ENCODE assay signal across 20 cellular contexts in genomic region chr3:191382661-191383060, GRCh38. TPM values are rescaled to one million over a fixed set of nuclear protein-coding genes. Genes with fewer than 3 reads are reported as not detected.
DNase-seq lines count a peak whose midpoint lies in the region; ATAC-seq lines count a peak whose summit lies in the region.
"Had no signal": no experiment of that assay in that cellular context is flagged by ENCODE, and none has a peak within 500 bp of the region (broad histone marks: within the 10 kb centered on the region; RNA-seq: fewer than 3 reads in every experiment).

No MANE protein-coding gene starts in this region.

- H3K36me3 Mint-ChIP-seq in central memory CD8-positive, alpha-beta T cell (ENCODE audit: insufficient read depth) = no peaks in the 10 kb centered on the region
- H3K36me3 Mint-ChIP-seq in T-helper 17 cell (ENCODE audit: low read depth) = peaks cover 3% of the 10 kb centered on the region
- H3K36me3 Mint-ChIP-seq: activated naive CD8-positive, alpha-beta T cell treated with anti-CD3 and anti-CD28 coated beads, Interleukin-2, amount 10 ng/mL, durations not matched to agents 7 days and 5 days had no signal

- no peak for DNase-seq in central memory CD8-positive, alpha-beta T cell (ENCODE audit: low spot score in 2 of 2)
- DNase-seq in globus pallidus (ENCODE audit: low spot score) (no peak), NCI-H524 treated with DMSO at 0.1 percent for 48 hours (lab: John Stamatoyannopoulos, UW) (no peak), T-helper 17 cell (no peak)
- DNase-seq in activated CD4-positive, CD25-positive, alpha-beta regulatory T cell (lab: John Stamatoyannopoulos, UW) = no peak
- DNase-seq: activated CD4-positive, alpha-beta T cell treated with anti-CD3 and anti-CD28 coated beads for 48 hours; activated naive CD8-positive, alpha-beta T cell treated with anti-CD3 and anti-CD28 coated beads, Interleukin-2, amount 10 ng/mL, durations not matched to agents 7 days and 5 days; activated T-cell treated with anti-CD3 and anti-CD28 coated beads for 4 hours; COR-L47; foreskin keratinocyte; mesendoderm; NCI-H146; NCI-H510A treated with DMSO at 0.1 percent for 48 hours; spleen; substantia nigra had no signal

- H3K9me3 Mint-ChIP-seq in central memory CD8-positive, alpha-beta T cell = peaks cover 4% of the 10 kb centered on the region
- H3K9me3 Mint-ChIP-seq: activated naive CD8-positive, alpha-beta T cell treated with anti-CD3 and anti-CD28 coated beads, Interleukin-2, amount 10 ng/mL, durations not matched to agents 7 days and 5 days had no signal

- H3K27ac Mint-ChIP-seq in central memory CD8-positive, alpha-beta T cell (ENCODE audit: low read depth) = peak overlapping the region; percentile 11
- H3K27ac Mint-ChIP-seq in T-helper 17 cell = no peak overlapping the region
- H3K27ac Mint-ChIP-seq: activated naive CD8-positive, alpha-beta T cell treated with anti-CD3 and anti-CD28 coated beads, Interleukin-2, amount 10 ng/mL, durations not matched to agents 7 days and 5 days had no signal

- no peak overlapping the region for H3K4me3 Mint-ChIP-seq in central memory CD8-positive, alpha-beta T cell
- H3K4me3 Mint-ChIP-seq in T-helper 17 cell = no peak overlapping the region
- H3K4me3 Mint-ChIP-seq: activated naive CD8-positive, alpha-beta T cell treated with anti-CD3 and anti-CD28 coated beads, Interleukin-2, amount 10 ng/mL, durations not matched to agents 7 days and 5 days had no signal

- no peaks in the 10 kb centered on the region for H3K4me1 Mint-ChIP-seq in central memory CD8-positive, alpha-beta T cell
- H3K4me1 Mint-ChIP-seq in T-helper 17 cell = peaks cover 6% of the 10 kb centered on the region
- H3K4me1 Mint-ChIP-seq: activated naive CD8-positive, alpha-beta T cell treated with anti-CD3 and anti-CD28 coated beads, Interleukin-2, amount 10 ng/mL, durations not matched to agents 7 days and 5 days had no signal

- no peaks in the 10 kb centered on the region for H3K27me3 Mint-ChIP-seq in central memory CD8-positive, alpha-beta T cell
- H3K27me3 Mint-ChIP-seq in T-helper 17 cell = no peaks in the 10 kb centered on the region
- H3K27me3 Mint-ChIP-seq: activated naive CD8-positive, alpha-beta T cell treated with anti-CD3 and anti-CD28 coated beads, Interleukin-2, amount 10 ng/mL, durations not matched to agents 7 days and 5 days had no signal

- ATAC-seq in GM18498 (IDR thresholded peaks at IDR 0.05; ENCODE audit: unreplicated experiment) = peak; percentile 63
- peak; percentile 68 for ATAC-seq in GM21717 (IDR thresholded peaks at IDR 0.05; ENCODE audit: unreplicated experiment)
- peak; percentile 68 for ATAC-seq in HG03520 (IDR thresholded peaks at IDR 0.05; ENCODE audit: unreplicated experiment)
- no peak for ATAC-seq in central memory CD8-positive, alpha-beta T cell (replicated peaks; ENCODE audit: extremely low read depth, poor library complexity, severe bottlenecking)
- ATAC-seq in T-helper 17 cell = no peak
- ATAC-seq: foreskin keratinocyte had no signal

- no peaks in the 10 kb centered on the region for H3K9me3 ChIP-seq in T-helper 17 cell (ENCODE audit: control insufficient read depth, low read length, poor library complexity, severe bottlenecking)
- H3K9me3 ChIP-seq: spleen had no signal

RNA-seq across cellular contexts. Expression of gene UTS2B, which starts 52.3 kb away (rescaled TPM):
- not detected for total RNA-seq in T-helper 17 cell
- total RNA-seq: activated naive CD8-positive, alpha-beta T cell treated with anti-CD3 and anti-CD28 coated beads, Interleukin-2, amount 10 ng/mL, durations not matched to agents 7 days and 5 days; cardiac muscle cell; T-helper 2 cell treated with Interferon-gamma antibody and Interleukin-4, amounts not matched to agents 100 ng/mL and 5 ng/mL, for 36 hours had no signal

RNA-seq across cellular contexts. Expression of gene CCDC50, which starts 53.5 kb away (rescaled TPM):
- 10 to 100 TPM; 11.8 to 12.7 TPM for total RNA-seq in T-helper 17 cell

Comparison
In these comparisons a context has a peak if more than half of its experiments do, and no peak if none do; other contexts are left out.
1. ATAC-seq: peak in GM18498 (single experiment), GM21717 (single experiment) and HG03520 (single experiment); none in central memory CD8-positive, alpha-beta T cell (single experiment) and T-helper 17 cell (single experiment).